Comparison of ENCODE assay signal across 22 cellular contexts in genomic region chr18:9182852-9183399, GRCh38. TPM values are rescaled to one million over a fixed set of nuclear protein-coding genes. Genes with fewer than 3 reads are reported as not detected.
DNase-seq lines count a peak whose midpoint lies in the region; ATAC-seq and TF ChIP-seq lines count a peak whose summit lies in the region.
"Had no signal": no experiment of that assay in that cellular context is flagged by ENCODE, and none has a peak within 500 bp of the region (broad histone marks: within the 10 kb centered on the region; RNA-seq: fewer than 3 reads in every experiment).

No MANE protein-coding gene starts in this region.

- peaks cover 36 to 50% of the 10 kb centered on the region in 2 donors for H3K36me3 Mint-ChIP-seq in CD4-positive, alpha-beta memory T cell
- H3K36me3 Mint-ChIP-seq in central memory CD8-positive, alpha-beta T cell (ENCODE audit: insufficient read depth), result peaks cover 43% of the 10 kb centered on the region

- H3K27me3 ChIP-seq in CD4-positive, alpha-beta memory T cell (ENCODE audit: insufficient read depth, low read length), result no peaks in the 10 kb centered on the region
- H3K27me3 ChIP-seq in esophagus squamous epithelium, result no peaks in the 10 kb centered on the region
- H3K27me3 ChIP-seq: thyroid gland had no signal

- CTCF ChIA-PET in CD4-positive, alpha-beta memory T cell (lab: Charles Lee; ENCODE audit: partially characterized antibody), result interaction anchor here (1.2 kb wide), 1 partner anchor 10 kb away, joined by 3 read pairs; no protein-coding TSS in a partner anchor

- DNase-seq in AML-193 (lab: John Stamatoyannopoulos, UW) (peak; percentile 7 to 11), NB4 (ENCODE audit: low read depth) (peak; percentile 14), esophagus squamous epithelium (lab: John Stamatoyannopoulos, UW) (no peak), NCI-H748 (lab: John Stamatoyannopoulos, UW; ENCODE audit: unreplicated experiment) (no peak)
- no peak for DNase-seq in CD4-positive, alpha-beta memory T cell
- DNase-seq in central memory CD8-positive, alpha-beta T cell (ENCODE audit: low spot score in 2 of 2), result no peak
- DNase-seq in stimulated activated CD8-positive, alpha-beta memory T cell treated with anti-CD3 and anti-CD28 coated beads, Interleukin-4, amount 100 ng/mL, for 48 hours, result no peak
- DNase-seq: activated CD4-positive, alpha-beta T cell treated with anti-CD3 and anti-CD28 coated beads, Interleukin-2, amount 50 U/mL, for 48 hours; activated T-cell treated with anti-CD3 and anti-CD28 coated beads, Interleukin-2, amount 50 U/mL, for 24 hours; endodermal cell; kidney glomerular epithelial cell; MM.1S; NCI-H1694 treated with DMSO at 0.1 percent for 48 hours; NCI-H69; stimulated activated naive CD4-positive, alpha-beta T cell treated with Interleukin-2 at 50 U/mL for 16 hours; thyroid gland had no signal

- H3K36me3 ChIP-seq in CD4-positive, alpha-beta memory T cell (ENCODE audit: insufficient read depth, low read length), result peaks cover under 1% of the 10 kb centered on the region
- H3K36me3 ChIP-seq in esophagus squamous epithelium, result peaks cover 0 to 39% (median 0%) of the 10 kb centered on the region in 3 donors

- no peak overlapping the region for H3K4me3 ChIP-seq in CD4-positive, alpha-beta memory T cell (ENCODE audit: low read length in 2 of 2)
- H3K4me3 ChIP-seq in NB4 (ENCODE audit: low read depth, low read length) (no peak overlapping the region), esophagus squamous epithelium (no peak overlapping the region)
- H3K4me3 ChIP-seq: thyroid gland had no signal

- no peaks in the 10 kb centered on the region for H3K27me3 Mint-ChIP-seq in CD4-positive, alpha-beta memory T cell
- H3K27me3 Mint-ChIP-seq in central memory CD8-positive, alpha-beta T cell, result no peaks in the 10 kb centered on the region
- H3K27me3 Mint-ChIP-seq: activated T-cell treated with anti-CD3 and anti-CD28 coated beads, Interleukin-2, amount 50 U/mL, for 24 hours; brain had no signal

- WGBS in esophagus squamous epithelium, 2 donors, result 79% methylated on average over 5 of the region's 5 CpGs

- no peak for ATAC-seq in central memory CD8-positive, alpha-beta T cell (replicated peaks; ENCODE audit: extremely low read depth, poor library complexity, severe bottlenecking)
- ATAC-seq: activated naive CD4-positive, alpha-beta T cell treated with anti-CD3 and anti-CD28 coated beads, Interleukin-2, amount 50 U/mL, for 72 hours; Right ventricle myocardium inferior had no signal

- H3K9me3 ChIP-seq in CD4-positive, alpha-beta memory T cell (ENCODE audit: control insufficient read depth in 1 of 2, low read length in 2 of 2), result no peaks in the 10 kb centered on the region
- no peaks in the 10 kb centered on the region for H3K9me3 ChIP-seq in esophagus squamous epithelium
- H3K9me3 ChIP-seq: thyroid gland had no signal

- H3K9me3 Mint-ChIP-seq in CD4-positive, alpha-beta memory T cell, result no peaks in the 10 kb centered on the region
- no peaks in the 10 kb centered on the region for H3K9me3 Mint-ChIP-seq in central memory CD8-positive, alpha-beta T cell
- H3K9me3 Mint-ChIP-seq: activated naive CD4-positive, alpha-beta T cell treated with anti-CD3 and anti-CD28 coated beads, Interleukin-2, amount 50 U/mL, for 72 hours; activated T-cell treated with anti-CD3 and anti-CD28 coated beads, Interleukin-2, amount 50 U/mL, for 24 hours; endodermal cell had no signal

- TF ChIP-seq POLR2A in NB4 (IDR thresholded peaks at IDR 0.05; ENCODE audit: extremely low read depth, insufficient read length) (no peak), esophagus squamous epithelium (IDR thresholded peaks at IDR 0.05) (no peak)

- intact Hi-C loops in CD4-positive, alpha-beta memory T cell (cut with micrococcal nuclease), result no loop called here
- intact Hi-C loops in esophagus squamous epithelium (cut with DNase I), result no loop called here

- peaks cover 49 to 84% (median 65%) of the 10 kb centered on the region in 4 donors for H3K4me1 Mint-ChIP-seq in CD4-positive, alpha-beta memory T cell
- peaks cover 62% of the 10 kb centered on the region for H3K4me1 Mint-ChIP-seq in central memory CD8-positive, alpha-beta T cell
- H3K4me1 Mint-ChIP-seq: endodermal cell, nephron had no signal

- POLR2A ChIA-PET in CD4-positive, alpha-beta memory T cell (lab: Charles Lee; ENCODE audit: partially characterized antibody), result interaction anchor here (1.1 kb wide), 1 partner anchor 27 kb away, joined by 3 read pairs; no protein-coding TSS in a partner anchor

- peak overlapping the region in 1 of 8 donors; percentile 29 for H3K4me3 Mint-ChIP-seq in CD4-positive, alpha-beta memory T cell
- H3K4me3 Mint-ChIP-seq in central memory CD8-positive, alpha-beta T cell, result no peak overlapping the region
- H3K4me3 Mint-ChIP-seq: activated T-cell treated with anti-CD3 and anti-CD28 coated beads, Interleukin-2, amount 50 U/mL, for 24 hours; brain; endodermal cell; nephron had no signal

- H3K4me1 ChIP-seq in CD4-positive, alpha-beta memory T cell (ENCODE audit: insufficient read depth, low read length), result peaks cover 75% of the 10 kb centered on the region
- H3K4me1 ChIP-seq in esophagus squamous epithelium, result peaks cover 0 to 40% (median 8%) of the 10 kb centered on the region in 3 donors

- H3K27ac ChIP-seq in CD4-positive, alpha-beta memory T cell (ENCODE audit: low read depth, low read length), result no peak overlapping the region
- H3K27ac ChIP-seq in esophagus squamous epithelium, result no peak overlapping the region
- H3K27ac ChIP-seq: HL-60, parathyroid adenoma, thyroid gland had no signal

- peak overlapping the region in 4 of 7 donors; percentile 38 to 61 (median 41) for H3K27ac Mint-ChIP-seq in CD4-positive, alpha-beta memory T cell
- peak overlapping the region; percentile 85 for H3K27ac Mint-ChIP-seq in central memory CD8-positive, alpha-beta T cell (ENCODE audit: low read depth)
- H3K27ac Mint-ChIP-seq: activated naive CD4-positive, alpha-beta T cell treated with anti-CD3 and anti-CD28 coated beads, Interleukin-2, amount 50 U/mL, for 72 hours; activated T-cell treated with anti-CD3 and anti-CD28 coated beads, Interleukin-2, amount 50 U/mL, for 24 hours; brain; endodermal cell; nephron had no signal

- TF ChIP-seq CTCF in NB4 (IDR thresholded peaks at IDR 0.05; ENCODE audit: low read depth, low read length), result no peak
- TF ChIP-seq CTCF in esophagus squamous epithelium (IDR thresholded peaks at IDR 0.05), result no peak

RNA-seq across cellular contexts. Expression of gene ANKRD12, which starts 46.3 kb away (rescaled TPM):
- total RNA-seq in CD4-positive, alpha-beta memory T cell, result 100 to 1,000 TPM; 262 to 280 TPM
- 100 to 1,000 TPM in 1 of 2 donors, 10 to 100 TPM in 1; 10.7 to 141 TPM for polyA plus RNA-seq in CD4-positive, alpha-beta memory T cell
- total RNA-seq in esophagus squamous epithelium, result 10 to 100 TPM; 13.0 to 60.3 (median 23.4) TPM

Comparison
In these comparisons a context has a peak if more than half of its experiments do, and no peak if none do; other contexts are left out.
1. DNase-seq: peak in AML-193 (2 of 2) and NB4 (single experiment); none in CD4-positive, alpha-beta memory T cell (0 of 5), central memory CD8-positive, alpha-beta T cell (0 of 2), stimulated activated CD8-positive, alpha-beta memory T cell treated with anti-CD3 and anti-CD28 coated beads, Interleukin-4, amount 100 ng/mL, for 48 hours (single experiment), esophagus squamous epithelium (single experiment) and NCI-H748 (single experiment).
2. RNA of gene ANKRD12, which starts 46.3 kb away (total RNA-seq): 262 to 280 TPM in CD4-positive, alpha-beta memory T cell; 13.0 to 60.3 TPM in esophagus squamous epithelium; every median in the first group is over 4 times any median in the second.